In genomic region chr2:780581-780980, GRCh38 we compare ENCODE assay signal across 30 cellular contexts.
"Had no signal": no experiment of that assay in that cellular context is flagged by ENCODE, and none has a peak within 500 bp of the region (broad histone marks: within the 10 kb centered on the region; RNA-seq: fewer than 3 reads in every experiment).

No MANE protein-coding gene starts in this region.

- H2AFZ ChIP-seq: parathyroid adenoma had no signal

- H3K27ac Mint-ChIP-seq: natural killer cell; nephron; neural progenitor cell; progenitor cell of endocrine pancreas; stimulated activated memory B cell treated with anti-CD40 and anti-IgM and Interleukin-4, amounts not matched to agents 10 μg/mL and 1 μg/mL and 100 μg/mL, for 72 hours; stimulated activated naive CD8-positive, alpha-beta T cell treated with anti-CD3 and anti-CD28 coated beads, Interleukin-15, amount 100 ng/mL, for 72 hours; type B pancreatic cell had no signal

- H3K9me3 ChIP-seq: ovary, psoas muscle, suprapubic skin, testis, tibial artery, transverse colon, upper lobe of right lung, uterus had no signal

- H3K4me1 ChIP-seq: parathyroid adenoma, psoas muscle, spleen, suprapubic skin, testis, tibial artery, transverse colon, upper lobe of right lung, uterus had no signal

- H3K36me3 ChIP-seq: neural progenitor cell, ovary, spleen, suprapubic skin, tibial artery, transverse colon, upper lobe of right lung, uterus had no signal

- H3K36me3 Mint-ChIP-seq: natural killer cell; neural progenitor cell; stimulated activated memory B cell treated with anti-CD40 and anti-IgM and Interleukin-4, amounts not matched to agents 10 μg/mL and 1 μg/mL and 100 μg/mL, for 72 hours; type B pancreatic cell had no signal

- H3K27me3 ChIP-seq: neural progenitor cell, ovary, testis, transverse colon, upper lobe of right lung, uterus had no signal

- H3K4me1 Mint-ChIP-seq: natural killer cell; stimulated activated memory B cell treated with anti-CD40 and anti-IgM and Interleukin-4, amounts not matched to agents 10 μg/mL and 1 μg/mL and 100 μg/mL, for 72 hours; stimulated activated naive CD8-positive, alpha-beta T cell treated with anti-CD3 and anti-CD28 coated beads, Interleukin-15, amount 100 ng/mL, for 72 hours had no signal

- H3K9ac ChIP-seq: neural progenitor cell, parathyroid adenoma had no signal

- H3K4me2 ChIP-seq: neural progenitor cell, smooth muscle cell had no signal

- H3K79me2 ChIP-seq: parathyroid adenoma had no signal

- ATAC-seq: natural killer cell; psoas muscle; right cardiac atrium; sciatic nerve; stimulated activated memory B cell treated with anti-CD40 and anti-IgM and Interleukin-4, amounts not matched to agents 10 μg/mL and 1 μg/mL and 100 μg/mL, for 72 hours; stimulated activated naive CD8-positive, alpha-beta T cell treated with anti-CD3 and anti-CD28 coated beads, Interleukin-15, amount 100 ng/mL, for 72 hours; stimulated activated naive CD8-positive, alpha-beta T cell treated with anti-CD3 and anti-CD28 coated beads, Interleukin-15, Interleukin-2, amounts not matched to agents 100 U/mL and 50 U/mL, for 24 hours; upper lobe of right lung had no signal

- H3K9me3 Mint-ChIP-seq: natural killer cell; nephron; stimulated activated memory B cell treated with anti-CD40 and anti-IgM and Interleukin-4, amounts not matched to agents 10 μg/mL and 1 μg/mL and 100 μg/mL, for 72 hours; stimulated activated naive CD8-positive, alpha-beta T cell treated with anti-CD3 and anti-CD28 coated beads, Interleukin-15, amount 100 ng/mL, for 72 hours; type B pancreatic cell had no signal

- H3K4me3 ChIP-seq: neural progenitor cell, ovary, psoas muscle, skin epidermis, smooth muscle cell, spleen, suprapubic skin, testis, tibial artery, transverse colon, upper lobe of right lung, uterus had no signal

- DNase-seq: natural killer cell; occipital lobe; ovary; psoas muscle; right cardiac atrium; spleen; stimulated activated CD4-positive, alpha-beta T cell treated with anti-CD3 and anti-CD28 coated beads, Interleukin-12 subunit alpha, Interleukin-12 subunit beta, amount 100 ng/mL, for 4 hours; stimulated activated CD4-positive, alpha-beta T cell treated with anti-CD3 and anti-CD28 coated beads, Interleukin-1b, Interleukin-23, amount 100 ng/mL, for 48 hours; stimulated activated CD4-positive, alpha-beta T cell treated with anti-CD3 and anti-CD28 coated beads, Interleukin-4, amount 100 ng/mL, for 1 hour; stimulated activated CD4-positive, alpha-beta T cell treated with anti-CD3 and anti-CD28 coated beads, Interleukin-4, amount 100 ng/mL, for 4 hours; stimulated activated CD8-positive, alpha-beta memory T cell treated with anti-CD3 and anti-CD28 coated beads, Interleukin-4, amount 100 ng/mL, for 48 hours; stimulated activated naive CD4-positive, alpha-beta T cell; stimulated activated naive CD8-positive, alpha-beta T cell treated with anti-CD3 and anti-CD28 coated beads, Interleukin-15, amount 100 ng/mL, for 72 hours; stimulated activated naive CD8-positive, alpha-beta T cell treated with anti-CD3 and anti-CD28 coated beads, Interleukin-15, Interleukin-2, amounts not matched to agents 100 U/mL and 50 U/mL, for 24 hours; substantia nigra; testis; tibial artery; transverse colon; upper lobe of right lung; uterus had no signal

- H3K27ac ChIP-seq: neural progenitor cell, ovary, parathyroid adenoma, psoas muscle, skin epidermis, spleen, suprapubic skin, testis, tibial artery, transverse colon, upper lobe of right lung, uterus had no signal

- H3K4me3 Mint-ChIP-seq: natural killer cell; nephron; neural progenitor cell; stimulated activated memory B cell treated with anti-CD40 and anti-IgM and Interleukin-4, amounts not matched to agents 10 μg/mL and 1 μg/mL and 100 μg/mL, for 72 hours; stimulated activated naive CD8-positive, alpha-beta T cell treated with anti-CD3 and anti-CD28 coated beads, Interleukin-15, amount 100 ng/mL, for 72 hours; type B pancreatic cell had no signal
